ENCODE assay signal across 19 cellular contexts in genomic region chr7:5626456-5626855, GRCh38. TPM values are rescaled to one million over a fixed set of nuclear protein-coding genes. Genes with fewer than 3 reads are reported as not detected.
DNase-seq lines count a peak whose midpoint lies in the region; ATAC-seq, FAIRE-seq and TF ChIP-seq lines count a peak whose summit lies in the region.
"Had no signal": no experiment of that assay in that cellular context is flagged by ENCODE, and none has a peak within 500 bp of the region (broad histone marks: within the 10 kb centered on the region; RNA-seq: fewer than 3 reads in every experiment).

No MANE protein-coding gene starts in this region.

- H3K27ac ChIP-seq in effector memory CD4-positive, alpha-beta T cell (ENCODE audit: insufficient read depth, low read length, poor library complexity, severe bottlenecking), result no peak overlapping the region
- H3K27ac ChIP-seq in small intestine (ENCODE audit: low read depth in 1 of 2, low read length in 1 of 2), result no peak overlapping the region
- H3K27ac ChIP-seq: Peyer's patch, suprapubic skin had no signal

- H3K9me3 Mint-ChIP-seq in effector memory CD8-positive, alpha-beta T cell, result no peaks in the 10 kb centered on the region
- no peaks in the 10 kb centered on the region for H3K9me3 Mint-ChIP-seq in natural killer cell
- H3K9me3 Mint-ChIP-seq: activated CD4-positive, alpha-beta T cell treated with anti-CD3 and anti-CD28 coated beads, Interleukin-2, amount 10 ng/mL, durations not matched to agents 24 days and 14 days; CD4-positive, alpha-beta T cell; immature natural killer cell; T-helper 1 cell treated with Interleukin-12 subunit alpha and Interleukin-12 subunit beta and Interleukin-4 antibody, amounts not matched to agents 30 μg/mL and 1 μg/mL, for 36 hours had no signal

- peaks cover 42% of the 10 kb centered on the region for H3K36me3 ChIP-seq in effector memory CD4-positive, alpha-beta T cell (ENCODE audit: control insufficient read depth, insufficient read depth, low read length)
- H3K36me3 ChIP-seq in small intestine (ENCODE audit: control insufficient read depth in 2 of 2, insufficient read depth in 2 of 2, low read length in 2 of 2), result peaks cover 5 to 8% of the 10 kb centered on the region in 2 donors

- peaks cover 18 to 22% of the 10 kb centered on the region in 2 donors for H3K4me1 Mint-ChIP-seq in effector memory CD8-positive, alpha-beta T cell (ENCODE audit: low read depth in 2 of 2)
- peaks cover 24 to 30% of the 10 kb centered on the region in 2 donors for H3K4me1 Mint-ChIP-seq in natural killer cell

- H3K4me1 ChIP-seq in effector memory CD4-positive, alpha-beta T cell (ENCODE audit: control insufficient read depth, insufficient read depth, low read length, poor library complexity, severe bottlenecking), result peaks cover 14% of the 10 kb centered on the region
- H3K4me1 ChIP-seq in small intestine (ENCODE audit: control insufficient read depth in 2 of 2, insufficient read depth in 1 of 2, low read depth in 1 of 2, low read length in 1 of 2), result no peaks in the 10 kb centered on the region

- 72 to 89% (median 82%) methylated on average over 6 of the region's 6 CpGs for WGBS in small intestine, 3 donors

- H3K4me3 ChIP-seq in effector memory CD4-positive, alpha-beta T cell (ENCODE audit: insufficient read depth, low read depth, low read length, poor library complexity, severe bottlenecking), result no peak overlapping the region
- H3K4me3 ChIP-seq in small intestine (ENCODE audit: low read depth in 1 of 2, low read length in 2 of 2), result no peak overlapping the region
- H3K4me3 ChIP-seq: gastroesophageal sphincter, mucosa of descending colon, Peyer's patch, suprapubic skin had no signal

- peak overlapping the region; percentile 24 to 66 for H3K27ac Mint-ChIP-seq in effector memory CD8-positive, alpha-beta T cell
- H3K27ac Mint-ChIP-seq in natural killer cell, result no peak overlapping the region
- H3K27ac Mint-ChIP-seq: activated CD4-positive, alpha-beta T cell treated with anti-CD3 and anti-CD28 coated beads, Interleukin-2, amount 10 ng/mL, durations not matched to agents 24 days and 14 days; CD4-positive, alpha-beta T cell; T-helper 1 cell treated with Interleukin-12 subunit alpha and Interleukin-12 subunit beta and Interleukin-4 antibody, amounts not matched to agents 30 μg/mL and 1 μg/mL, for 36 hours had no signal

- H3K9me3 ChIP-seq in effector memory CD4-positive, alpha-beta T cell (ENCODE audit: control insufficient read depth, low read length), result no peaks in the 10 kb centered on the region
- no peaks in the 10 kb centered on the region for H3K9me3 ChIP-seq in small intestine (ENCODE audit: control insufficient read depth, low read depth)
- H3K9me3 ChIP-seq: gastroesophageal sphincter, mucosa of descending colon, Peyer's patch, suprapubic skin had no signal

- DNase-seq in MV-4-11 (lab: John Stamatoyannopoulos, UW) (peak; percentile 23), posterior vena cava (ENCODE audit: low spot score) (peak; percentile 9), small intestine (no peak), natural killer cell (no peak)
- no peak for DNase-seq in effector memory CD8-positive, alpha-beta T cell
- DNase-seq in effector memory CD4-positive, alpha-beta T cell, result no peak
- DNase-seq: activated CD4-positive, alpha-beta T cell treated with anti-CD3 and anti-CD28 coated beads, Interleukin-2, amount 10 ng/mL, durations not matched to agents 24 days and 14 days; activated T-cell treated with anti-CD3 and anti-CD28 coated beads, Interleukin-2, amount 50 U/mL, for 48 hours; CD4-positive, alpha-beta T cell; effector CD8-positive, alpha-beta T cell; immature natural killer cell; NCI-H1930; NCI-H69 had no signal

- H3K4me3 Mint-ChIP-seq in effector memory CD8-positive, alpha-beta T cell, result no peak overlapping the region
- no peak overlapping the region for H3K4me3 Mint-ChIP-seq in natural killer cell
- H3K4me3 Mint-ChIP-seq: activated CD4-positive, alpha-beta T cell treated with anti-CD3 and anti-CD28 coated beads, Interleukin-2, amount 10 ng/mL, durations not matched to agents 24 days and 14 days; CD4-positive, alpha-beta T cell; immature natural killer cell; T-helper 1 cell treated with Interleukin-12 subunit alpha and Interleukin-12 subunit beta and Interleukin-4 antibody, amounts not matched to agents 30 μg/mL and 1 μg/mL, for 36 hours had no signal

- H3K27me3 Mint-ChIP-seq in effector memory CD8-positive, alpha-beta T cell, result no peaks in the 10 kb centered on the region
- H3K27me3 Mint-ChIP-seq in natural killer cell (ENCODE audit: low read depth in 2 of 2), result no peaks in the 10 kb centered on the region
- H3K27me3 Mint-ChIP-seq: activated CD4-positive, alpha-beta T cell treated with anti-CD3 and anti-CD28 coated beads, Interleukin-2, amount 10 ng/mL, durations not matched to agents 24 days and 14 days; CD4-positive, alpha-beta T cell had no signal

- no peaks in the 10 kb centered on the region for H3K27me3 ChIP-seq in effector memory CD4-positive, alpha-beta T cell (replicated peaks; ENCODE audit: control insufficient read depth, insufficient read depth, low read length, poor library complexity, severe bottlenecking)
- H3K27me3 ChIP-seq in small intestine (ENCODE audit: control insufficient read depth in 2 of 2, insufficient read depth in 2 of 2, low read length in 2 of 2), result no peaks in the 10 kb centered on the region
- H3K27me3 ChIP-seq: gastroesophageal sphincter, Peyer's patch, suprapubic skin had no signal

- peak; percentile 48 for ATAC-seq in GM18498 (IDR thresholded peaks at IDR 0.05; ENCODE audit: unreplicated experiment)
- no peak for ATAC-seq in effector memory CD8-positive, alpha-beta T cell (replicated peaks)
- ATAC-seq in natural killer cell, result no peak
- ATAC-seq: gastroesophageal sphincter, mucosa of descending colon had no signal

- no peak for TF ChIP-seq CTCF in natural killer cell (IDR thresholded peaks at IDR 0.05)

- intact Hi-C loops in posterior vena cava (cut with DNase I) (loop anchor here in 1 of 2 donors (10.0 kb wide), 1 partner anchor 78 kb away; no protein-coding TSS in a partner anchor), natural killer cell (cut with micrococcal nuclease) (no loop called here)

- H3K36me3 Mint-ChIP-seq in effector memory CD8-positive, alpha-beta T cell (ENCODE audit: insufficient read depth), result peaks cover 35% of the 10 kb centered on the region
- no peaks in the 10 kb centered on the region for H3K36me3 Mint-ChIP-seq in natural killer cell

- FAIRE-seq in small intestine (lab: Jason Lieb, UNC), result no peak

RNA-seq across cellular contexts. Expression of gene FSCN1, which starts 33.8 kb away (rescaled TPM):
- total RNA-seq in posterior vena cava (10 to 100 TPM; 40.4 to 63.0 TPM), natural killer cell (1 to 10 TPM; 3.7 to 6.4 (median 4.8) TPM)
- polyA plus RNA-seq in small intestine, result 10 to 100 TPM in 1 of 3 donors, 1 to 10 TPM in 1, under 1 TPM in 1; 0.67 to 13.3 (median 7.0) TPM

Comparison
In these comparisons a context has a peak if more than half of its experiments do, and no peak if none do; other contexts are left out.
1. DNase-seq: peak in MV-4-11 (single experiment) and posterior vena cava (single experiment); none in effector memory CD8-positive, alpha-beta T cell (0 of 3), effector memory CD4-positive, alpha-beta T cell (0 of 3), small intestine (single experiment) and natural killer cell (single experiment).
2. H3K27ac Mint-ChIP-seq: peak in effector memory CD8-positive, alpha-beta T cell (2 of 2); none in natural killer cell (0 of 2).
3. RNA of gene FSCN1, which starts 33.8 kb away (total RNA-seq): 40.4 to 63.0 TPM in posterior vena cava; 3.7 to 6.4 TPM in natural killer cell; every median in the first group is over 4 times any median in the second.